Comparison of ENCODE assay signal across 1 cellular context in genomic region chr1:17489764-17490417, GRCh38. TPM values are rescaled to one million over a fixed set of nuclear protein-coding genes. Genes with fewer than 3 reads are reported as not detected.
"Had no signal": no experiment of that assay in that cellular context is flagged by ENCODE, and none has a peak within 500 bp of the region (broad histone marks: within the 10 kb centered on the region; RNA-seq: fewer than 3 reads in every experiment).

No MANE protein-coding gene starts in this region.

RNA-seq across cellular contexts. Expression of gene ARHGEF10L, which starts 49.6 kb away (rescaled TPM):
- total RNA-seq: natural killer cell treated with Interleukin-12 subunit alpha and Interleukin-12 subunit beta and Interleukin-15 and Interleukin-18, amount 100 ng/mL, for 72 hours had no signal
